In the genomic region with DNA sequence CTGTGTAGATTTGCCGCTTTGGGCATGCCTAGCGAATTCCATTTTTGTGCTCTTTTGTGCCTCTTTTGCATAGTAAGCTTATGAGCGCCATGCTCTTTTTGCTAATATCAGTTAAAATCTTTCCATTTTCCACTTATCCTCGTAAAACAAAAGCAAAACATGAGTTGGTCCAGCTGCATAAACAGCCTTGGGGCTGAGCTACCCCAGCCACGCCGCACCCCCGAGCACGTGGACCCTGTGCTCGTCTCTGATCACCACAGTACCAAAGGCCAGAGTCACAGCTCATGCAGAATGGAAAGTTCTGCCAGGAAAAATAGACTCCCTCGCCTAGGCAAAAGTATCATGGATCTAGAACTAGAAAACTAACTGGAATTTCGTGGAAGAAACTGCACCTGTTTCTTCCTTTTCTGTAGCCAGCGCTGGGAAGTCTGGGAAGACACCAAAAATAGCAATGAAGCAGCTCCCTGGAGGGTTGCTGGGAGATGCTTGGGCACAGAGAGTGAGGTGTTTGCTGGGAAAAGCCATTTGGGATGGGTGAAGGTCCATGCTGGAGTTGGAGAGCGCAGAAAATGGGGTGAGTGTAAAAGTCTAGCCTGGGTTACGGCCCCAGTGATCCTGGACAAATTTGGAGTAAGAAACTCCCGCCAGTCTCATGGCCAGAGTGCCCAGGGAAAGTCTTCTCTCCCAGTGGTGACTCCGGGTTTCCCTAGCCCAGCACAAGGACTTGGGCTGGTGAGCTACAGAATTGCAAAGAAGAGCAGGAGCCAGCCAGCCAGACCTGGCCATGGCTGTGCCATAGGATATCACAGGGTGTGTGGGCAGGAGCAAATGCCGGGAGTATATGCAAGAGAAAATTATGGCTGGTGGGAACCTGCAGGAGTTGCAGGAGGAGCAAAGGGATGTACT, we compare ENCODE assay signal across 22 cellular contexts.
"Had no signal": no experiment of that assay in that cellular context is flagged by ENCODE, and none has a peak within 500 bp of the region (broad histone marks: within the 10 kb centered on the region; RNA-seq: fewer than 3 reads in every experiment).

No MANE protein-coding gene starts in this region.

- H3K27me3 ChIP-seq: hepatocyte, pancreas, right lobe of liver, tibial nerve, uterus had no signal

- H3K27ac Mint-ChIP-seq: activated CD4-positive, alpha-beta memory T cell treated with anti-CD3 and anti-CD28 coated beads, Interleukin-2, amount 10 ng/mL, durations not matched to agents 7 days and 5 days; activated CD8-positive, alpha-beta memory T cell treated with anti-CD3 and anti-CD28 coated beads, Interleukin-2, amount 10 ng/mL, durations not matched to agents 7 days and 5 days; activated naive CD8-positive, alpha-beta T cell treated with anti-CD3 and anti-CD28 coated beads for 36 hours; effector memory CD8-positive, alpha-beta T cell; T-helper 17 cell had no signal

- H3K4me2 ChIP-seq: hepatocyte had no signal

- ATAC-seq: activated CD8-positive, alpha-beta memory T cell treated with anti-CD3 and anti-CD28 coated beads, Interleukin-2, amount 10 ng/mL, durations not matched to agents 7 days and 5 days; effector memory CD8-positive, alpha-beta T cell; pancreas; right lobe of liver; T-helper 17 cell had no signal

- H3K79me2 ChIP-seq: hepatocyte had no signal

- H3K9me3 Mint-ChIP-seq: activated CD4-positive, alpha-beta memory T cell treated with anti-CD3 and anti-CD28 coated beads, Interleukin-2, amount 10 ng/mL, durations not matched to agents 7 days and 5 days; activated naive CD8-positive, alpha-beta T cell treated with anti-CD3 and anti-CD28 coated beads for 36 hours; effector memory CD8-positive, alpha-beta T cell; neural crest cell had no signal

- H3K36me3 Mint-ChIP-seq: activated CD8-positive, alpha-beta memory T cell treated with anti-CD3 and anti-CD28 coated beads, Interleukin-2, amount 10 ng/mL, durations not matched to agents 7 days and 5 days; activated naive CD8-positive, alpha-beta T cell treated with anti-CD3 and anti-CD28 coated beads for 36 hours had no signal

- H3K4me3 ChIP-seq: hepatocyte, lung, pancreas, right lobe of liver, uterus had no signal

- DNase-seq: activated CD4-positive, alpha-beta memory T cell treated with anti-CD3 and anti-CD28 coated beads, Interleukin-2, amount 10 ng/mL, durations not matched to agents 7 days and 5 days; activated CD4-positive, alpha-beta T cell treated with anti-CD3 and anti-CD28 coated beads for 48 hours; activated CD8-positive, alpha-beta memory T cell treated with anti-CD3 and anti-CD28 coated beads, Interleukin-2, amount 10 ng/mL, durations not matched to agents 7 days and 5 days; activated naive CD4-positive, alpha-beta T cell; activated naive CD8-positive, alpha-beta T cell treated with anti-CD3 and anti-CD28 coated beads for 36 hours; amniotic stem cell; effector memory CD8-positive, alpha-beta T cell; foreskin fibroblast; left cardiac atrium; midbrain; stimulated activated CD8-positive, alpha-beta memory T cell treated with anti-CD3 and anti-CD28 coated beads, Interleukin-4, amount 100 ng/mL, for 48 hours; stimulated activated naive CD4-positive, alpha-beta T cell treated with Interleukin-2 at 50 U/mL for 16 hours; T-helper 17 cell; uterus; WERI-Rb-1 had no signal

- H3K4me3 Mint-ChIP-seq: activated CD4-positive, alpha-beta memory T cell treated with anti-CD3 and anti-CD28 coated beads, Interleukin-2, amount 10 ng/mL, durations not matched to agents 7 days and 5 days; activated CD8-positive, alpha-beta memory T cell treated with anti-CD3 and anti-CD28 coated beads, Interleukin-2, amount 10 ng/mL, durations not matched to agents 7 days and 5 days; activated naive CD8-positive, alpha-beta T cell treated with anti-CD3 and anti-CD28 coated beads for 36 hours; T-helper 17 cell had no signal

- H3K27ac ChIP-seq: epithelial cell of prostate, hepatocyte, pancreas, right lobe of liver, tibial nerve, uterus, WERI-Rb-1 had no signal

- H2AFZ ChIP-seq: hepatocyte had no signal

- H3K4me1 ChIP-seq: pancreas, right lobe of liver, uterus had no signal

- H3K36me3 ChIP-seq: pancreas, right lobe of liver, uterus had no signal
